In the genomic region with DNA sequence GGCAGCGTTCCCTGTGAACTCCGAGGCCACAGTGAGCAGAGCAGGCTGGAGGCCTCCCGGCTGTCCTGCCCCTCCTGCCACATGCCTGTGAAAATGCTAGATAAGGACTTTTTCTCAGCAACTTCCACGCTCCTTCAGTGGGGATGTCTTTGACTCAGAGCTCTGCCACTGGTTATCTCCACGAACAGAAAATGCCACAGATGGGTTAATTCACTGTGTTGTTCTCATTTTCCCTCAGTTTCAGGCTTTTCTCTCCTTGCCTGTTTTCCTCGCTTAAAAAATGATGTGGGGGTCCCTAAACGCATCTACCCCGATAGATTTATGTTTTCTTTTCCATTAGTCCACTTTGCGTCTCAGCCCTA, we compare ENCODE assay signal across 1 cellular context.
TF ChIP-seq lines count a peak whose summit lies in the region.

No MANE protein-coding gene starts in this region.

TF ChIP-seq in K562, 482 proteins besides CTCF, POLR2A, EP300 and RAD21 (continued from another document and continues in another):
- TF ChIP-seq, protein P1, sequence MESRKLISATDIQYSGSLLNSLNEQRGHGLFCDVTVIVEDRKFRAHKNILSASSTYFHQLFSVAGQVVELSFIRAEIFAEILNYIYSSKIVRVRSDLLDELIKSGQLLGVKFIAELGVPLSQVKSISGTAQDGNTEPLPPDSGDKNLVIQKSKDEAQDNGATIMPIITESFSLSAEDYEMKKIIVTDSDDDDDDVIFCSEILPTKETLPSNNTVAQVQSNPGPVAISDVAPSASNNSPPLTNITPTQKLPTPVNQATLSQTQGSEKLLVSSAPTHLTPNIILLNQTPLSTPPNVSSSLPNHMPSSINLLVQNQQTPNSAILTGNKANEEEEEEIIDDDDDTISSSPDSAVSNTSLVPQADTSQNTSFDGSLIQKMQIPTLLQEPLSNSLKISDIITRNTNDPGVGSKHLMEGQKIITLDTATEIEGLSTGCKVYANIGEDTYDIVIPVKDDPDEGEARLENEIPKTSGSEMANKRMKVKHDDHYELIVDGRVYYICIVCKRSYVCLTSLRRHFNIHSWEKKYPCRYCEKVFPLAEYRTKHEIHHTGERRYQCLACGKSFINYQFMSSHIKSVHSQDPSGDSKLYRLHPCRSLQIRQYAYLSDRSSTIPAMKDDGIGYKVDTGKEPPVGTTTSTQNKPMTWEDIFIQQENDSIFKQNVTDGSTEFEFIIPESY (CRISPR knock-in tag; IDR thresholded peaks at IDR 0.05): no peak
- TF ChIP-seq HSF4 (CRISPR knock-in tag; IDR thresholded peaks at IDR 0.05; ENCODE audit: borderline replicate concordance) (peak; percentile 81; the same call in 1 of the 2 replicates), TEAD1 (CRISPR knock-in tag; IDR thresholded peaks at IDR 0.05) (peak in 1 of 2 experiments; percentile 64; a peak in 2 of 4 replicates), TEAD4 (IDR thresholded peaks at IDR 0.05; ENCODE audit: low read length) (peak; percentile 84), TEAD4 (CRISPR knock-in tag; IDR thresholded peaks at IDR 0.05; ENCODE audit: borderline replicate concordance) (no peak), CBFA2T2 (conservative IDR thresholded peaks at IDR 0.05) (peak; percentile 81), MECOM (CRISPR knock-in tag; IDR thresholded peaks at IDR 0.05) (0 out of 2 replicates have a peak, but pooled peaks have one; percentile 55), ZNF239 (CRISPR knock-in tag; IDR thresholded peaks at IDR 0.05) (no peak), CTBP1 (IDR thresholded peaks at IDR 0.05; ENCODE audit: borderline replicate concordance) (peak; percentile 25; the same call in 1 of the 2 replicates), NBN (IDR thresholded peaks at IDR 0.05; ENCODE audit: low read depth) (no peak), ZNF316 (IDR thresholded peaks at IDR 0.05) (peak; percentile 97), FOXM1 (IDR thresholded peaks at IDR 0.05; ENCODE audit: low read depth) (peak; percentile 52; the same call in 1 of the 2 replicates), FOXM1 (CRISPR knock-in tag; IDR thresholded peaks at IDR 0.05; ENCODE audit: low read depth) (no peak), ARID1B (IDR thresholded peaks at IDR 0.05) (peak; percentile 88), CXXC5 (CRISPR knock-in tag; IDR thresholded peaks at IDR 0.05) (peak; percentile 56), DPF2 (IDR thresholded peaks at IDR 0.05) (peak; percentile 88), DMBX1 (CRISPR knock-in tag; IDR thresholded peaks at IDR 0.05; ENCODE audit: borderline replicate concordance) (peak; percentile 76), NCOR1 (IDR thresholded peaks at IDR 0.05) (peak; percentile 72), EP400 (IDR thresholded peaks at IDR 0.05) (peak; percentile 55), NCOA6 (IDR thresholded peaks at IDR 0.05) (no peak), PTTG1 (tag; IDR thresholded peaks at IDR 0.05; ENCODE audit: low read depth) (no peak), GTF2A2 (tag; IDR thresholded peaks at IDR 0.05) (no peak), SMAD2 (IDR thresholded peaks at IDR 0.05; ENCODE audit: low read depth, low read length) (no peak), LCOR (CRISPR knock-in tag; IDR thresholded peaks at IDR 0.05) (peak; percentile 65; the same call in 1 of the 2 replicates), HDAC1 (IDR thresholded peaks at IDR 0.05) (peak in 1 of 2 experiments; percentile 86; a peak in 2 of 4 replicates), TCF7L2 (IDR thresholded peaks at IDR 0.05; ENCODE audit: low read depth, low read length) (no peak), TFAM (CRISPR knock-in tag; conservative IDR thresholded peaks at IDR 0.05) (no peak), ZNF586 (CRISPR knock-in tag; conservative IDR thresholded peaks at IDR 0.05) (no peak), E2F6 (IDR thresholded peaks at IDR 0.05; ENCODE audit: borderline replicate concordance in 1 of 2, extremely low read depth in 1 of 2, insufficient read depth in 1 of 2, insufficient read length in 1 of 2, low read depth in 1 of 2, low read length in 1 of 2, poor library complexity in 1 of 2, severe bottlenecking in 1 of 2) (peak; percentile 72 to 73), FOSL1 (tag; conservative IDR thresholded peaks at IDR 0.05) (peak; percentile 70), L3MBTL2 (IDR thresholded peaks at IDR 0.05) (peak; percentile 86)
- TF ChIP-seq, protein P2, sequence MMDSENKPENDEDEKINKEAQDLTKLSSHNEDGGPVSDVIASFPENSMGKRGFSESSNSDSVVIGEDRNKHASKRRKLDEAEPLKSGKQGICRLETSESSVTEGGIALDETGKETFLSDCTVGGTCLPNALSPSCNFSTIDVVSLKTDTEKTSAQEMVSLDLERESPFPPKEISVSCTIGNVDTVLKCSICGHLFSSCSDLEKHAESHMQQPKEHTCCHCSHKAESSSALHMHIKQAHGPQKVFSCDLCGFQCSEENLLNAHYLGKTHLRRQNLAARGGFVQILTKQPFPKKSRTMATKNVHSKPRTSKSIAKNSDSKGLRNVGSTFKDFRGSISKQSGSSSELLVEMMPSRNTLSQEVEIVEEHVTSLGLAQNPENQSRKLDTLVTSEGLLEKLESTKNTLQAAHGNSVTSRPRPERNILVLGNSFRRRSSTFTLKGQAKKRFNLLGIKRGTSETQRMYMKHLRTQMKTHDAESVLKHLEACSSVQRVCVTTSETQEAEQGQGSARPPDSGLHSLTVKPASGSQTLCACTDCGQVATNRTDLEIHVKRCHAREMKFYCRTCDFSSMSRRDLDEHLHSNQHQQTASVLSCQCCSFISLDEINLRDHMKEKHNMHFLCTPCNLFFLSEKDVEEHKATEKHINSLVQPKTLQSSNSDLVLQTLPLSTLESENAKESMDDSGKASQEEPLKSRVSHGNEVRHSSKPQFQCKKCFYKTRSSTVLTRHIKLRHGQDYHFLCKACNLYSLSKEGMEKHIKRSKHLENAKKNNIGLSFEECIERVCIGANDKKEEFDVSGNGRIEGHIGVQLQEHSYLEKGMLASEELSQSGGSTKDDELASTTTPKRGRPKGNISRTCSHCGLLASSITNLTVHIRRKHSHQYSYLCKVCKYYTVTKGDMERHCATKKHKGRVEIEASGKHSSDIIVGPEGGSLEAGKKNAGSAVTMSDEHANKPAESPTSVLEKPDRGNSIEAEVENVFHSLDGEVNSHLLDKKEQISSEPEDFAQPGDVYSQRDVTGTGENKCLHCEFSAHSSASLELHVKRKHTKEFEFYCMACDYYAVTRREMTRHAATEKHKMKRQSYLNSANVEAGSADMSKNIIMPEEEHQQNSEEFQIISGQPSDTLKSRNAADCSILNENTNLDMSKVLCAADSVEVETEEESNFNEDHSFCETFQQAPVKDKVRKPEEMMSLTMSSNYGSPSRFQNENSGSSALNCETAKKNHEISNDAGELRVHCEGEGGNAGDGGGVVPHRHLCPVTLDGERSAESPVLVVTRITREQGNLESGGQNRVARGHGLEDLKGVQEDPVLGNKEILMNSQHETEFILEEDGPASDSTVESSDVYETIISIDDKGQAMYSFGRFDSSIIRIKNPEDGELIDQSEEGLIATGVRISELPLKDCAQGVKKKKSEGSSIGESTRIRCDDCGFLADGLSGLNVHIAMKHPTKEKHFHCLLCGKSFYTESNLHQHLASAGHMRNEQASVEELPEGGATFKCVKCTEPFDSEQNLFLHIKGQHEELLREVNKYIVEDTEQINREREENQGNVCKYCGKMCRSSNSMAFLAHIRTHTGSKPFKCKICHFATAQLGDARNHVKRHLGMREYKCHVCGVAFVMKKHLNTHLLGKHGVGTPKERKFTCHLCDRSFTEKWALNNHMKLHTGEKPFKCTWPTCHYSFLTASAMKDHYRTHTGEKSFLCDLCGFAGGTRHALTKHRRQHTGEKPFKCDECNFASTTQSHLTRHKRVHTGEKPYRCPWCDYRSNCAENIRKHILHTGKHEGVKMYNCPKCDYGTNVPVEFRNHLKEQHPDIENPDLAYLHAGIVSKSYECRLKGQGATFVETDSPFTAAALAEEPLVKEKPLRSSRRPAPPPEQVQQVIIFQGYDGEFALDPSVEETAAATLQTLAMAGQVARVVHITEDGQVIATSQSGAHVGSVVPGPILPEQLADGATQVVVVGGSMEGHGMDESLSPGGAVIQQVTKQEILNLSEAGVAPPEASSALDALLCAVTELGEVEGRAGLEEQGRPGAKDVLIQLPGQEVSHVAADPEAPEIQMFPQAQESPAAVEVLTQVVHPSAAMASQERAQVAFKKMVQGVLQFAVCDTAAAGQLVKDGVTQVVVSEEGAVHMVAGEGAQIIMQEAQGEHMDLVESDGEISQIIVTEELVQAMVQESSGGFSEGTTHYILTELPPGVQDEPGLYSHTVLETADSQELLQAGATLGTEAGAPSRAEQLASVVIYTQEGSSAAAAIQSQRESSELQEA (IDR thresholded peaks at IDR 0.05; ENCODE audit: low read depth): no peak
- TF ChIP-seq, protein P3, sequence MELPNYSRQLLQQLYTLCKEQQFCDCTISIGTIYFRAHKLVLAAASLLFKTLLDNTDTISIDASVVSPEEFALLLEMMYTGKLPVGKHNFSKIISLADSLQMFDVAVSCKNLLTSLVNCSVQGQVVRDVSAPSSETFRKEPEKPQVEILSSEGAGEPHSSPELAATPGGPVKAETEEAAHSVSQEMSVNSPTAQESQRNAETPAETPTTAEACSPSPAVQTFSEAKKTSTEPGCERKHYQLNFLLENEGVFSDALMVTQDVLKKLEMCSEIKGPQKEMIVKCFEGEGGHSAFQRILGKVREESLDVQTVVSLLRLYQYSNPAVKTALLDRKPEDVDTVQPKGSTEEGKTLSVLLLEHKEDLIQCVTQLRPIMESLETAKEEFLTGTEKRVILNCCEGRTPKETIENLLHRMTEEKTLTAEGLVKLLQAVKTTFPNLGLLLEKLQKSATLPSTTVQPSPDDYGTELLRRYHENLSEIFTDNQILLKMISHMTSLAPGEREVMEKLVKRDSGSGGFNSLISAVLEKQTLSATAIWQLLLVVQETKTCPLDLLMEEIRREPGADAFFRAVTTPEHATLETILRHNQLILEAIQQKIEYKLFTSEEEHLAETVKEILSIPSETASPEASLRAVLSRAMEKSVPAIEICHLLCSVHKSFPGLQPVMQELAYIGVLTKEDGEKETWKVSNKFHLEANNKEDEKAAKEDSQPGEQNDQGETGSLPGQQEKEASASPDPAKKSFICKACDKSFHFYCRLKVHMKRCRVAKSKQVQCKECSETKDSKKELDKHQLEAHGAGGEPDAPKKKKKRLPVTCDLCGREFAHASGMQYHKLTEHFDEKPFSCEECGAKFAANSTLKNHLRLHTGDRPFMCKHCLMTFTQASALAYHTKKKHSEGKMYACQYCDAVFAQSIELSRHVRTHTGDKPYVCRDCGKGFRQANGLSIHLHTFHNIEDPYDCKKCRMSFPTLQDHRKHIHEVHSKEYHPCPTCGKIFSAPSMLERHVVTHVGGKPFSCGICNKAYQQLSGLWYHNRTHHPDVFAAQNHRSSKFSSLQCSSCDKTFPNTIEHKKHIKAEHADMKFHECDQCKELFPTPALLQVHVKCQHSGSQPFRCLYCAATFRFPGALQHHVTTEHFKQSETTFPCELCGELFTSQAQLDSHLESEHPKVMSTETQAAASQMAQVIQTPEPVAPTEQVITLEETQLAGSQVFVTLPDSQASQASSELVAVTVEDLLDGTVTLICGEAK (IDR thresholded peaks at IDR 0.05): peak; percentile 31; the same call in 1 of the 2 replicates
- TF ChIP-seq, protein P3 (CRISPR knock-in tag; IDR thresholded peaks at IDR 0.05): no peak
- TF ChIP-seq, protein P4, sequence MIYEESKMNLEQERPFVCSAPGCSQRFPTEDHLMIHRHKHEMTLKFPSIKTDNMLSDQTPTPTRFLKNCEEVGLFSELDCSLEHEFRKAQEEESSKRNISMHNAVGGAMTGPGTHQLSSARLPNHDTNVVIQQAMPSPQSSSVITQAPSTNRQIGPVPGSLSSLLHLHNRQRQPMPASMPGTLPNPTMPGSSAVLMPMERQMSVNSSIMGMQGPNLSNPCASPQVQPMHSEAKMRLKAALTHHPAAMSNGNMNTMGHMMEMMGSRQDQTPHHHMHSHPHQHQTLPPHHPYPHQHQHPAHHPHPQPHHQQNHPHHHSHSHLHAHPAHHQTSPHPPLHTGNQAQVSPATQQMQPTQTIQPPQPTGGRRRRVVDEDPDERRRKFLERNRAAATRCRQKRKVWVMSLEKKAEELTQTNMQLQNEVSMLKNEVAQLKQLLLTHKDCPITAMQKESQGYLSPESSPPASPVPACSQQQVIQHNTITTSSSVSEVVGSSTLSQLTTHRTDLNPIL (CRISPR knock-in tag; IDR thresholded peaks at IDR 0.05): no peak
- TF ChIP-seq, protein P5, sequence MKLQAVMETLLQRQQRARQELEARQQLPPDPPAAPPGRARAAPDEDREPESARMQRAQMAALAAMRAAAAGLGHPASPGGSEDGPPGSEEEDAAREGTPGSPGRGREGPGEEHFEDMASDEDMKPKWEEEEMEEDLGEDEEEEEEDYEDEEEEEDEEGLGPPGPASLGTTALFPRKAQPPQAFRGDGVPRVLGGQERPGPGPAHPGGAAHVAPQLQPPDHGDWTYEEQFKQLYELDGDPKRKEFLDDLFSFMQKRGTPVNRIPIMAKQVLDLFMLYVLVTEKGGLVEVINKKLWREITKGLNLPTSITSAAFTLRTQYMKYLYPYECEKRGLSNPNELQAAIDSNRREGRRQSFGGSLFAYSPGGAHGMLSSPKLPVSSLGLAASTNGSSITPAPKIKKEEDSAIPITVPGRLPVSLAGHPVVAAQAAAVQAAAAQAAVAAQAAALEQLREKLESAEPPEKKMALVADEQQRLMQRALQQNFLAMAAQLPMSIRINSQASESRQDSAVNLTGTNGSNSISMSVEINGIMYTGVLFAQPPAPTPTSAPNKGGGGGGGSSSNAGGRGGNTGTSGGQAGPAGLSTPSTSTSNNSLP (IDR thresholded peaks at IDR 0.05; ENCODE audit: borderline replicate concordance, low read depth, low read length): no peak
